In the genomic region with DNA sequence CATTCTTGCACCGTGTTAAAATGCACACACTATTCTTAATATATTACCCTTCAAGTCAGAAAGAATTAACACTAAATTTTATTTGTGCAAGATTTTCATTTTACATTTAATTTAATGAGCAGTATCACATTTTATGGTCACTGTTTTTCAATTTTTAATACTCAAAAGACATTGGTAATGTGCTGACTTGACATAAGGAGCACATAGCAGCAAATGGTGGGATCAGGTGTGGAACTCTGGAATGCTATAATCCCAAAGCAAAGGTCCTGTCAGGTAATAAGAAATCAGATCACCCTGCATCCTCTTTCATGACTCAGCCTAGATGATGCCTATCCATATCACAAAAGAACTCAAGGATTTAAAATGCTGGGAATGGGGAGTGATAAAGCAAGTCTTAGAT, we compare ENCODE assay signal across 24 cellular contexts. TPM values are rescaled to one million over a fixed set of nuclear protein-coding genes. Genes with fewer than 3 reads are reported as not detected.
DNase-seq lines count a peak whose midpoint lies in the region; ATAC-seq, FAIRE-seq and TF ChIP-seq lines count a peak whose summit lies in the region.
"Had no signal": no experiment of that assay in that cellular context is flagged by ENCODE, and none has a peak within 500 bp of the region (broad histone marks: within the 10 kb centered on the region; RNA-seq: fewer than 3 reads in every experiment).

No MANE protein-coding gene starts in this region.

- no peak for ATAC-seq in GM18909 (IDR thresholded peaks at IDR 0.05; ENCODE audit: poor library complexity, unreplicated experiment)

- H3K27me3 ChIP-seq in keratinocyte (ENCODE audit: control insufficient read depth, extremely low read depth, insufficient read depth, low read length), result no peaks in the 10 kb centered on the region
- H3K27me3 ChIP-seq: Peyer's patch had no signal

- H3K4me3 ChIP-seq in OCI-LY7 (ENCODE audit: low read depth, low read length, poor library complexity, severe bottlenecking) (no peak overlapping the region), keratinocyte (ENCODE audit: control insufficient read depth in 2 of 3, extremely low read depth in 1 of 3, insufficient read depth in 2 of 3, low read depth in 1 of 3, low read length in 3 of 3) (no peak overlapping the region)
- H3K4me3 ChIP-seq: Peyer's patch had no signal

- H3K36me3 ChIP-seq in OCI-LY7 (ENCODE audit: insufficient read depth, low read length), result no peaks in the 10 kb centered on the region
- no peaks in the 10 kb centered on the region for H3K36me3 ChIP-seq in keratinocyte (ENCODE audit: control insufficient read depth in 2 of 2, extremely low read depth in 1 of 2, insufficient read depth in 2 of 2, low read length in 2 of 2)
- H3K36me3 ChIP-seq: Peyer's patch had no signal

- peaks cover 71% of the 10 kb centered on the region for H3K4me1 ChIP-seq in OCI-LY7 (ENCODE audit: insufficient read depth, low read length, poor library complexity, severe bottlenecking)
- peaks cover 6% of the 10 kb centered on the region for H3K4me1 ChIP-seq in keratinocyte (ENCODE audit: control insufficient read depth, extremely low read depth, insufficient read depth, low read length)
- H3K4me1 ChIP-seq: Peyer's patch had no signal

- H3K4me2 ChIP-seq in OCI-LY7 (ENCODE audit: low read length) (no peak overlapping the region), keratinocyte (ENCODE audit: control insufficient read depth, extremely low read depth, insufficient read depth, low read depth, low read length) (no peak overlapping the region)

- H3K27ac ChIP-seq in OCI-LY7 (ENCODE audit: low read depth, low read length, poor library complexity, severe bottlenecking), result peak overlapping the region; percentile 97
- H3K27ac ChIP-seq in keratinocyte (ENCODE audit: control insufficient read depth, insufficient read depth, low read length), result no peak overlapping the region
- H3K27ac ChIP-seq: 22Rv1, C4-2B, Peyer's patch had no signal

- peak overlapping the region; percentile 99 for H2AFZ ChIP-seq in OCI-LY7 (ENCODE audit: low read length)
- H2AFZ ChIP-seq in keratinocyte (ENCODE audit: control insufficient read depth, low read length), result no peak overlapping the region

- BruUV-seq in OCI-LY7 (replicated peaks; lab: Mats Ljungman, UMichigan), result no TSS peak

- no peaks in the 10 kb centered on the region for H3K9me2 ChIP-seq in OCI-LY7 (ENCODE audit: insufficient read depth, low read length)

- no peaks in the 10 kb centered on the region for H3K9me1 ChIP-seq in keratinocyte (ENCODE audit: control insufficient read depth, extremely low read depth, insufficient read depth, low read length)

- dilution Hi-C loops in keratinocyte (cut with MboI; ENCODE audit: extremely low pct_ligation_motif_present, low sequenced_read_pairs), result no loop called here

- CTCF ChIA-PET in OCI-LY7 (lab: Charles Lee; ENCODE audit: unreplicated experiment), result no interaction called here

- H3K9me3 ChIP-seq in OCI-LY7 (ENCODE audit: low read length) (no peaks in the 10 kb centered on the region), keratinocyte (ENCODE audit: control insufficient read depth, low read depth, low read length) (no peaks in the 10 kb centered on the region)
- H3K9me3 ChIP-seq: Peyer's patch had no signal

- peak; percentile 59 for FAIRE-seq in GM18507 (lab: Jason Lieb, UNC)
- FAIRE-seq in keratinocyte (lab: Jason Lieb, UNC), result peak; percentile 59
- FAIRE-seq: H54 had no signal

- H4K20me1 ChIP-seq in OCI-LY7 (ENCODE audit: insufficient read depth, low read length) (no peaks in the 10 kb centered on the region), keratinocyte (ENCODE audit: control insufficient read depth, extremely low read depth, insufficient read depth, low read length) (no peaks in the 10 kb centered on the region)

- H3K79me2 ChIP-seq in OCI-LY7 (ENCODE audit: insufficient read depth, low read depth, low read length) (no peaks in the 10 kb centered on the region), keratinocyte (ENCODE audit: control insufficient read depth, insufficient read depth, low read length) (no peaks in the 10 kb centered on the region)

- intact Hi-C loops in OCI-LY7 (cut with micrococcal nuclease; ENCODE audit: unreplicated experiment), result no loop called here
- intact Hi-C loops in posterior cingulate gyrus (cut with DNase I), result no loop called here

- H3K9ac ChIP-seq in keratinocyte (ENCODE audit: control insufficient read depth, extremely low read depth, insufficient read depth, low read length), result no peak overlapping the region
- H3K9ac ChIP-seq: KMS-11 had no signal

- POLR2A ChIA-PET in OCI-LY7 (lab: Charles Lee), result interaction anchor here (1.3 kb wide), 1 partner anchor 8 kb away, joined by 5 read pairs; no protein-coding TSS in a partner anchor

- DNase-seq in NCI-H82 (lab: John Stamatoyannopoulos, UW) (peak; percentile 7), NCI-H82 treated with DMSO at 0.1 percent for 48 hours (lab: John Stamatoyannopoulos, UW; ENCODE audit: unreplicated experiment) (no peak), GM18507 (ENCODE audit: extremely low spot score, insufficient read length, low read depth) (no peak), OCI-LY7 (ENCODE audit: low spot score) (no peak), keratinocyte (ENCODE audit: low read depth, low spot score) (no peak), NCI-H1436 (lab: John Stamatoyannopoulos, UW) (no peak), posterior cingulate gyrus (no peak)
- DNase-seq: Calu3, DMS79 treated with DMSO at 0.1 percent for 48 hours, NCI-H1092, NCI-H1417 treated with DMSO at 0.1 percent for 48 hours, NCI-H187, NCI-H2081 treated with DMSO at 0.1 percent for 48 hours, NCI-H2171 treated with DMSO at 0.1 percent for 48 hours, NCI-H345, NCI-H524 treated with DMSO at 0.1 percent for 48 hours, OCI-M1, Peyer's patch, SHP77 treated with DMSO at 0.1 percent for 48 hours had no signal

- no peak for TF ChIP-seq CTCF in OCI-LY7 (conservative IDR thresholded peaks at IDR 0.05; ENCODE audit: low read length)
- no peak for TF ChIP-seq CTCF in keratinocyte (optimal IDR thresholded peaks at IDR 0.05 in 1 of 3, IDR thresholded peaks at IDR 0.05 in 1 of 3, conservative IDR thresholded peaks at IDR 0.05 in 1 of 3; ENCODE audit: extremely low read depth in 1 of 3, insufficient read depth in 2 of 3, low read length in 3 of 3)

RNA-seq across cellular contexts. Expression of a gene that starts 55.6 kb away (rescaled TPM):
- total RNA-seq in OCI-LY7 (2014; rRNA removed; shearing (Covaris generic)), result 16.6 and 24.2 TPM in 2 replicates
- 18.9 and 22.1 TPM in 2 replicates for total RNA-seq in OCI-LY7 (2022)
- polyA plus RNA-seq in keratinocyte, result 11.0 to 19.6 TPM (median 11.4 TPM) in 3 replicates
- 46.1 TPM for polyA plus RNA-seq in keratinocyte (2011; ENCODE audit: low read depth)
- polyA plus RNA-seq in keratinocyte (2011; cell fraction: cytosol; rRNA removed), result 14.3 and 20.0 TPM in 2 replicates
- 7.6 and 11.4 TPM in 2 replicates for polyA plus RNA-seq in keratinocyte (2011; cell fraction: nucleus; rRNA removed)
- 10.7 and 13.1 TPM in 2 replicates for polyA plus RNA-seq in keratinocyte (2012; ENCODE audit: low replicate concordance)
- polyA minus RNA-seq in keratinocyte, result 1.2 to 11.8 TPM (median 3.3 TPM) in 3 replicates
- polyA minus RNA-seq in keratinocyte (2011; cell fraction: cytosol; rRNA and poly(A)+ RNA removed), result 20.3 TPM
- polyA minus RNA-seq in keratinocyte (2011; cell fraction: nucleus; rRNA and poly(A)+ RNA removed), result 7.1 and 15.6 TPM in 2 replicates
